12 cellular contexts compared by ENCODE assay signal in genomic region chr16:87653234-87653633, GRCh38. TPM values are rescaled to one million over a fixed set of nuclear protein-coding genes. Genes with fewer than 3 reads are reported as not detected.
A peak's percentile ranks its signal among the peaks of the same experiment; 100 is the strongest.
DNase-seq lines count a peak whose midpoint lies in the region; ATAC-seq and TF ChIP-seq lines count a peak whose summit lies in the region.
"Had no signal": no experiment of that assay in that cellular context is flagged by ENCODE, and none has a peak within 500 bp of the region (broad histone marks: within the 10 kb centered on the region; RNA-seq: fewer than 3 reads in every experiment).

No MANE protein-coding gene starts in this region.

- H3K79me2 ChIP-seq in trophoblast cell (ENCODE audit: control insufficient read depth, insufficient read depth, low read length, poor library complexity), result no peaks in the 10 kb centered on the region

- H3K14ac ChIP-seq in trophoblast cell (ENCODE audit: low read length), result no peak overlapping the region

- H3K4me1 ChIP-seq in Panc1 (ENCODE audit: control insufficient read depth, insufficient read depth, low read length) (no peaks in the 10 kb centered on the region), iPS-20b (ENCODE audit: insufficient read depth, low read length) (no peaks in the 10 kb centered on the region), trophoblast cell (ENCODE audit: control insufficient read depth in 1 of 2, insufficient read depth in 2 of 2, low read length in 2 of 2) (no peaks in the 10 kb centered on the region)
- H3K4me1 ChIP-seq: transverse colon had no signal

- H3K4me3 ChIP-seq in AG09309 (ENCODE audit: control insufficient read depth, low read depth, low read length) (no peak overlapping the region), GM12875 (ENCODE audit: low read depth, low read length) (no peak overlapping the region), Panc1 (ENCODE audit: low read depth in 2 of 2, low read length in 2 of 2) (no peak overlapping the region), iPS-20b (ENCODE audit: low read length) (no peak overlapping the region), trophoblast cell (ENCODE audit: low read depth, low read length) (no peak overlapping the region)
- H3K4me3 ChIP-seq: transverse colon had no signal

- peak overlapping the region; percentile 45; the same call in 1 of the 2 replicates for H3K9ac ChIP-seq in iPS-20b (ENCODE audit: low read depth, low read length)
- H3K9ac ChIP-seq in trophoblast cell (ENCODE audit: low read length), result no peak overlapping the region

- H3K23ac ChIP-seq in trophoblast cell (ENCODE audit: low read length), result no peak overlapping the region

- intact Hi-C loops in Panc1 (cut with micrococcal nuclease; ENCODE audit: unreplicated experiment), result no loop called here
- intact Hi-C loops in head of caudate nucleus (cut with DNase I), result no loop called here

- WGBS in trophoblast cell (ENCODE audit: extremely low coverage, insufficient coverage, insufficient read length), result no CpG with 5 or more reads among the region's 5 CpGs

- H3K36me3 ChIP-seq in Panc1 (ENCODE audit: control insufficient read depth, insufficient read depth, low read length) (no peaks in the 10 kb centered on the region), iPS-20b (ENCODE audit: insufficient read depth, low read depth, low read length) (no peaks in the 10 kb centered on the region), trophoblast cell (ENCODE audit: control insufficient read depth in 1 of 2, insufficient read depth in 2 of 2, low read length in 2 of 2) (no peaks in the 10 kb centered on the region)
- H3K36me3 ChIP-seq: transverse colon had no signal

- peak; percentile 49 for TF ChIP-seq CTCF in AG09309 (IDR thresholded peaks at IDR 0.05; ENCODE audit: control insufficient read depth, insufficient read depth, low read depth, low read length, missing control alignments)
- TF ChIP-seq CTCF in GM12875 (IDR thresholded peaks at IDR 0.05; ENCODE audit: borderline replicate concordance, insufficient read depth, low read depth, low read length), result peak; percentile 38; the same call in 1 of the 2 replicates
- TF ChIP-seq CTCF in Panc1 (IDR thresholded peaks at IDR 0.05), result peak; percentile 69

- BruUV-seq in Panc1 (replicated peaks; lab: Mats Ljungman, UMichigan), result no TSS peak

- H2AK5ac ChIP-seq in trophoblast cell (ENCODE audit: low read length), result no peak overlapping the region

- H3K18ac ChIP-seq in trophoblast cell (ENCODE audit: low read length), result no peak overlapping the region

- no peak overlapping the region for H2BK120ac ChIP-seq in trophoblast cell (ENCODE audit: insufficient read depth, low read length, poor library complexity)

- H3K27ac ChIP-seq in Panc1 (ENCODE audit: low read length) (no peak overlapping the region), iPS-20b (ENCODE audit: low read length) (no peak overlapping the region), trophoblast cell (ENCODE audit: low read depth, low read length) (no peak overlapping the region)
- H3K27ac ChIP-seq: transverse colon had no signal

- H3K4ac ChIP-seq in trophoblast cell (ENCODE audit: low read depth, low read length), result no peak overlapping the region

- no peak overlapping the region for H4K12ac ChIP-seq in trophoblast cell (ENCODE audit: low read depth, low read length)

- H3K79me1 ChIP-seq in trophoblast cell (ENCODE audit: low read length), result no peaks in the 10 kb centered on the region

- H4K91ac ChIP-seq in trophoblast cell (ENCODE audit: low read depth, low read length), result no peak overlapping the region

- in situ Hi-C loops in Panc1 (cut with HindIII; ENCODE audit: low pct_unique_long_range_greater_than_20kb, low sequenced_read_pairs), result no loop called here

- ATAC-seq in Panc1, result peak; percentile 75
- no peak for ATAC-seq in HG02763 (IDR thresholded peaks at IDR 0.05; ENCODE audit: unreplicated experiment)

- CTCF ChIA-PET in Panc1 (lab: Charles Lee), result interaction anchor here (0.6 kb wide), 1 partner anchor 12 kb away, joined by 3 read pairs; no protein-coding TSS in a partner anchor

- POLR2A ChIA-PET in Panc1 (lab: Charles Lee), result no interaction called here

- no peak overlapping the region for H4K8ac ChIP-seq in trophoblast cell (ENCODE audit: low read depth, low read length)

- no peak overlapping the region for H2AFZ ChIP-seq in trophoblast cell (ENCODE audit: insufficient read depth, low read length, poor library complexity)

- H3K9me3 ChIP-seq in Panc1 (ENCODE audit: control insufficient read depth, insufficient read depth, low read depth, low read length) (no peaks in the 10 kb centered on the region), iPS-20b (ENCODE audit: insufficient read depth, low read depth, low read length) (no peaks in the 10 kb centered on the region), trophoblast cell (ENCODE audit: insufficient read depth, low read depth, low read length) (no peaks in the 10 kb centered on the region)
- H3K9me3 ChIP-seq: transverse colon had no signal

- no peak overlapping the region for H3K4me2 ChIP-seq in trophoblast cell (ENCODE audit: low read length)

- no peak overlapping the region for H2BK5ac ChIP-seq in trophoblast cell (ENCODE audit: low read depth, low read length, poor library complexity)

- no peak for DNase-seq in AG09309 (ENCODE audit: low read depth)
- DNase-seq in Panc1 (ENCODE audit: low read depth, low spot score), result no peak
- no peak for DNase-seq in trophoblast cell
- DNase-seq in head of caudate nucleus, result no peak
- no peak for DNase-seq in midbrain (lab: John Stamatoyannopoulos, UW)
- DNase-seq: activated B cell treated with CpG ODN at 0.5 μM for 24 hours; NCI-H1436 treated with DMSO at 0.1 percent for 48 hours; stimulated activated CD4-positive, alpha-beta T cell treated with anti-CD3 and anti-CD28 coated beads, Interleukin-15, amount 100 ng/mL, for 24 hours; transverse colon had no signal

- no peaks in the 10 kb centered on the region for H3K27me3 ChIP-seq in Panc1 (ENCODE audit: control insufficient read depth, insufficient read depth, low read length)
- H3K27me3 ChIP-seq in iPS-20b (ENCODE audit: insufficient read depth, low read length), result no peaks in the 10 kb centered on the region
- no peaks in the 10 kb centered on the region for H3K27me3 ChIP-seq in trophoblast cell (ENCODE audit: insufficient read depth, low read length)

- no peak overlapping the region for H2BK12ac ChIP-seq in trophoblast cell (ENCODE audit: low read length)

RNA-seq across cellular contexts. Expression of gene JPH3, which starts 50.9 kb away (rescaled TPM):
- total RNA-seq in Panc1 (2021; ENCODE audit: unreplicated experiment), result 1.2 TPM
- 4.8 TPM for polyA plus RNA-seq in Panc1 (2012; ENCODE audit: insufficient read length)
- 5.7 and 6.2 TPM in 2 replicates for polyA plus RNA-seq in trophoblast cell (2013)
- total RNA-seq: activated B cell treated with CpG ODN at 0.5 μM for 24 hours had no signal
